Comparison of ENCODE assay signal across 15 cellular contexts in the genomic region with DNA sequence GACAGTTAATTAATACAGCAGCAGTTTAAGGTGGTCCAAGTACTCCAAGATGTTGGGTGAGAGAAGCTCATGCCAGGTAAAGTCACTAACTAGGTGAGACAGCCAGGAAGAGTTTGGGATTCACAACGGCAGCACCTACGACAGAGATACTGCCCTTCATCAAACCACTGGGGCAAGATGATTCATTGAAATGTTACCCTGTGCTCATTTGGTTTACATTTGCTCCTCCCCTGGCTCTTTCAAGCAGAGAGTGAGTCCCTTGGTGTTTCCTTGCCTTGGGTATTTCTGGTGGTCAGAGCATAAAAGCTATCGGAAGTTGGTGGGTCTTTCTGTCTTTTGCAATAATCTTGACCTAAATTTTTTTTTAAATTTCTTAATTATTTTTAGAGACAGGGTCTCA.
"Had no signal": no experiment of that assay in that cellular context is flagged by ENCODE, and none has a peak within 500 bp of the region (broad histone marks: within the 10 kb centered on the region; RNA-seq: fewer than 3 reads in every experiment).

No MANE protein-coding gene starts in this region.

- H3K27me3 Mint-ChIP-seq: dendritic cell treated with granulocyte-macrophage colony-stimulating factor and Interleukin-4, amounts not matched to agents 40 ng/mL and 50 ng/mL, for 4 days had no signal

- H3K4me3 Mint-ChIP-seq: activated naive CD4-positive, alpha-beta T cell treated with anti-CD3 and anti-CD28 coated beads, Interleukin-2, amount 50 U/mL, for 24 hours; brain; dendritic cell treated with granulocyte-macrophage colony-stimulating factor and Interleukin-4, amounts not matched to agents 40 ng/mL and 50 ng/mL, for 4 days; endodermal cell; mesothelial cell of epicardium; neural progenitor cell; stimulated activated naive CD8-positive, alpha-beta T cell treated with anti-CD3 and anti-CD28 coated beads, Interleukin-15, amount 100 ng/mL, for 72 hours; T-helper 1 cell treated with Interleukin-12 subunit alpha and Interleukin-12 subunit beta and Interleukin-4 antibody, amounts not matched to agents 30 μg/mL and 1 μg/mL, for 36 hours had no signal

- DNase-seq: activated T-cell treated with anti-CD3 and anti-CD28 coated beads, Interleukin-2, amount 50 U/mL, for 1 hour; cerebellar nuclear complex; endodermal cell; left ventricle myocardium superior; stimulated activated CD4-positive, alpha-beta T cell treated with anti-CD3 and anti-CD28 coated beads, Interleukin-15, amount 100 ng/mL, for 24 hours; stimulated activated CD4-positive, alpha-beta T cell treated with anti-CD3 and anti-CD28 coated beads, Interleukin-4, amount 100 ng/mL, for 24 hours; stimulated activated naive CD8-positive, alpha-beta T cell treated with anti-CD3 and anti-CD28 coated beads, Interleukin-15, amount 100 ng/mL, for 72 hours had no signal

- H3K27ac Mint-ChIP-seq: activated naive CD4-positive, alpha-beta T cell treated with anti-CD3 and anti-CD28 coated beads, Interleukin-2, amount 50 U/mL, for 24 hours; dendritic cell treated with granulocyte-macrophage colony-stimulating factor and Interleukin-4, amounts not matched to agents 40 ng/mL and 50 ng/mL, for 4 days; endodermal cell; neural progenitor cell; T-helper 1 cell treated with Interleukin-12 subunit alpha and Interleukin-12 subunit beta and Interleukin-4 antibody, amounts not matched to agents 30 μg/mL and 1 μg/mL, for 36 hours had no signal

- H3K27me3 ChIP-seq: neural progenitor cell had no signal

- H3K4me2 ChIP-seq: neural progenitor cell had no signal

- H3K4me3 ChIP-seq: neural progenitor cell, thoracic aorta had no signal

- H3K4me1 ChIP-seq: parathyroid adenoma had no signal

- H3K36me3 Mint-ChIP-seq: brain had no signal

- H3K27ac ChIP-seq: neural progenitor cell, parathyroid adenoma, thoracic aorta had no signal

- H2AFZ ChIP-seq: parathyroid adenoma had no signal

- H3K9me3 Mint-ChIP-seq: activated naive CD4-positive, alpha-beta T cell treated with anti-CD3 and anti-CD28 coated beads, Interleukin-2, amount 50 U/mL, for 24 hours had no signal

- H3K9ac ChIP-seq: neural progenitor cell, parathyroid adenoma had no signal

- H3K36me3 ChIP-seq: neural progenitor cell, thoracic aorta had no signal

- H3K9me3 ChIP-seq: thoracic aorta had no signal

- ATAC-seq: left ventricle myocardium superior; stimulated activated naive CD8-positive, alpha-beta T cell treated with anti-CD3 and anti-CD28 coated beads, Interleukin-15, amount 100 ng/mL, for 72 hours had no signal

- H3K79me2 ChIP-seq: parathyroid adenoma had no signal
